Comparison of ENCODE assay signal across 22 cellular contexts in genomic region chr17:47338026-47338425, GRCh38.
"Had no signal": no experiment of that assay in that cellular context is flagged by ENCODE, and none has a peak within 500 bp of the region (broad histone marks: within the 10 kb centered on the region; RNA-seq: fewer than 3 reads in every experiment).

No MANE protein-coding gene starts in this region.

- DNase-seq: activated CD4-positive, alpha-beta memory T cell treated with anti-CD3 and anti-CD28 coated beads, Interleukin-2, amount 10 ng/mL, durations not matched to agents 7 days and 5 days; activated CD4-positive, alpha-beta T cell treated with anti-CD3 and anti-CD28 coated beads for 1 hour; activated CD4-positive, alpha-beta T cell treated with anti-CD3 and anti-CD28 coated beads for 4 hours; activated CD4-positive, alpha-beta T cell treated with anti-CD3 and anti-CD28 coated beads, Interleukin-2, amount 10 ng/mL, durations not matched to agents 7 days and 5 days; activated CD4-positive, alpha-beta T cell treated with anti-CD3 and anti-CD28 coated beads, Interleukin-2, amount 50 U/mL, for 4 hours; activated CD8-positive, alpha-beta memory T cell treated with anti-CD3 and anti-CD28 coated beads, Interleukin-2, amount 50 U/mL, for 48 hours; activated effector memory CD4-positive, alpha-beta T cell treated with Interleukin-2 at 50 U/mL for 16 hours; activated gamma-delta T cell treated with Interleukin-2 at 50 U/mL for 16 hours; activated naive CD4-positive, alpha-beta T cell treated with anti-CD3 and anti-CD28 coated beads, Interleukin-2, amount 50 U/mL, for 16 hours; activated naive CD4-positive, alpha-beta T cell treated with Interleukin-2 at 50 U/mL for 16 hours; activated T-cell treated with anti-CD3 and anti-CD28 coated beads for 4 hours; activated T-cell treated with anti-CD3 and anti-CD28 coated beads, Interleukin-2, amount 50 U/mL, for 4 hours; amniotic stem cell; anterior cingulate cortex; brain microvascular endothelial cell; cortex of kidney; dermis blood vessel endothelial cell; effector CD8-positive, alpha-beta T cell; foreskin fibroblast; glutamatergic neuron; heart left ventricle; T-helper 2 cell had no signal
